Comparison of ENCODE assay signal across 17 cellular contexts in the genomic region with DNA sequence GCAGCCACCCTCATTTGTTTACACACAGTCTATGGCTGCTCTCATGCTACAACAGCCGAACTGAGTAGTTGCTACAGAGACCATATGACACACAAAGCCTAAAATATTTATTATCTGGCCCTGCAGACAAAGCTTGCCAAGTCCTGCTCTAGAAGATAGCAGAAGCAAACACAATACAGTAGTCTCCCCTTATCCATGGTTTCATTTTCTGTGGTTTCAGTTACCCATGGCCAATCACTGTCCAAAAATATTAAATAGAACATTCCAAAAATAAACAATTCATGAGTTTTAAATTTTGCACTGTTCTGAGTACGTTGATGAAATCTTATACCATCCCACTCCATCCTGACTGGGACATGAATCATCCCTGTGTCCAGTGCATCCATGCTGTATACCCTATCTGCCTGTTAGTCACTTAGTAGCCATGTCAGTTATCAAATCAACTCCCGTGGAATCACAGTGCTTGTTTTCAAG. TPM values are rescaled to one million over a fixed set of nuclear protein-coding genes. Genes with fewer than 3 reads are reported as not detected.
A peak's percentile ranks its signal among the peaks of the same experiment; 100 is the strongest.
DNase-seq lines count a peak whose midpoint lies in the region; ATAC-seq, FAIRE-seq and TF ChIP-seq lines count a peak whose summit lies in the region.
"Had no signal": no experiment of that assay in that cellular context is flagged by ENCODE, and none has a peak within 500 bp of the region (broad histone marks: within the 10 kb centered on the region; RNA-seq: fewer than 3 reads in every experiment).

No MANE protein-coding gene starts in this region.

- H3K27ac ChIP-seq in IMR-90 (ENCODE audit: insufficient read depth, low read length), result no peak overlapping the region
- H3K27ac ChIP-seq in K562 (ENCODE audit: extremely low read depth, low read depth, low read length), result no peak overlapping the region
- H3K27ac ChIP-seq in left ventricle myocardium inferior (replicated peaks), result peak overlapping the region; percentile 85

- no peak for TF ChIP-seq RAD21 in IMR-90 (IDR thresholded peaks at IDR 0.05; ENCODE audit: low read length)
- no peak for TF ChIP-seq RAD21 in K562 (CRISPR knock-in tag; conservative IDR thresholded peaks at IDR 0.05 in 1 of 2, IDR thresholded peaks at IDR 0.05 in 1 of 2)

- intact Hi-C loops in IMR-90 (cut with micrococcal nuclease), result no loop called here
- intact Hi-C loops in K562 (cut with micrococcal nuclease), result loop anchor here (5.0 kb wide), 1 partner anchor 119 kb away; no protein-coding TSS in a partner anchor
- intact Hi-C loops in left ventricle myocardium inferior (cut with micrococcal nuclease), result no loop called here

- TF ChIP-seq EP300 in K562 (IDR thresholded peaks at IDR 0.05; ENCODE audit: low read length), result peak; percentile 76

- peak; percentile 68 for FAIRE-seq in K562 (lab: Jason Lieb, UNC)
- FAIRE-seq: G401.6 had no signal

- no peaks in the 10 kb centered on the region for H3K27me3 Mint-ChIP-seq in stimulated activated naive CD8-positive, alpha-beta T cell treated with anti-CD3 and anti-CD28 coated beads, Interleukin-15, amount 100 ng/mL, for 72 hours
- peaks cover 1% of the 10 kb centered on the region for H3K27me3 Mint-ChIP-seq in activated CD4-positive, alpha-beta memory T cell treated with anti-CD3 and anti-CD28 coated beads, Interleukin-2, amount 10 ng/mL, durations not matched to agents 7 days and 5 days
- H3K27me3 Mint-ChIP-seq: progenitor cell of endocrine pancreas had no signal

- no peak for TF ChIP-seq POLR2A in IMR-90 (IDR thresholded peaks at IDR 0.05; ENCODE audit: low read depth, low read length)
- no peak for TF ChIP-seq POLR2A in K562 (conservative IDR thresholded peaks at IDR 0.05)

- TF ChIP-seq CTCF in IMR-90 (conservative IDR thresholded peaks at IDR 0.05; ENCODE audit: low read depth, low read length), result no peak
- TF ChIP-seq CTCF in K562 (IDR thresholded peaks at IDR 0.05 in 2 of 3, conservative IDR thresholded peaks at IDR 0.05 in 1 of 3; ENCODE audit: insufficient read depth in 2 of 3, low read depth in 1 of 3, low read length in 3 of 3), result no peak
- TF ChIP-seq CTCF in left ventricle myocardium inferior (IDR thresholded peaks at IDR 0.05; ENCODE audit: borderline replicate concordance), result no peak
- no peak for TF ChIP-seq CTCF in GM13976 (IDR thresholded peaks at IDR 0.05; ENCODE audit: borderline replicate concordance, control extremely low read depth, extremely low read depth, insufficient read depth, missing control alignments)

- H4K20me1 ChIP-seq in IMR-90 (ENCODE audit: insufficient read depth, low read length), result no peaks in the 10 kb centered on the region
- no peaks in the 10 kb centered on the region for H4K20me1 ChIP-seq in K562 (replicated peaks; ENCODE audit: control insufficient read depth, insufficient read depth, low read length)

- H2AFZ ChIP-seq in IMR-90 (replicated peaks; ENCODE audit: low read length, poor library complexity) (no peak overlapping the region), K562 (ENCODE audit: low read depth, low read length) (no peak overlapping the region)

- no peak overlapping the region for H4K5ac ChIP-seq in IMR-90 (ENCODE audit: low read depth, low read length)

- H3K9ac ChIP-seq in IMR-90 (ENCODE audit: low read depth, low read length) (no peak overlapping the region), K562 (ENCODE audit: insufficient read depth in 1 of 2, low read depth in 2 of 2, low read length in 2 of 2) (no peak overlapping the region)

- H3K4me3 Mint-ChIP-seq in stimulated activated naive CD8-positive, alpha-beta T cell treated with anti-CD3 and anti-CD28 coated beads, Interleukin-15, amount 100 ng/mL, for 72 hours, result no peak overlapping the region
- H3K4me3 Mint-ChIP-seq in activated CD4-positive, alpha-beta memory T cell treated with anti-CD3 and anti-CD28 coated beads, Interleukin-2, amount 10 ng/mL, durations not matched to agents 7 days and 5 days, result no peak overlapping the region
- H3K4me3 Mint-ChIP-seq: activated CD8-positive, alpha-beta memory T cell treated with anti-CD3 and anti-CD28 coated beads, Interleukin-2, amount 10 ng/mL, durations not matched to agents 7 days and 5 days; mesothelial cell of epicardium had no signal

- in situ Hi-C loops in IMR-90 (cut with MboI; ENCODE audit: low sequenced_read_pairs) (no loop called here), K562 (cut with MboI) (no loop called here), GM13976 (cut with MboI; ENCODE audit: low sequenced_read_pairs, unreplicated experiment) (no loop called here)

- H3K27ac Mint-ChIP-seq in stimulated activated naive CD8-positive, alpha-beta T cell treated with anti-CD3 and anti-CD28 coated beads, Interleukin-15, amount 100 ng/mL, for 72 hours, result no peak overlapping the region
- H3K27ac Mint-ChIP-seq in activated CD4-positive, alpha-beta memory T cell treated with anti-CD3 and anti-CD28 coated beads, Interleukin-2, amount 10 ng/mL, durations not matched to agents 7 days and 5 days, result no peak overlapping the region
- H3K27ac Mint-ChIP-seq: activated CD8-positive, alpha-beta memory T cell treated with anti-CD3 and anti-CD28 coated beads, Interleukin-2, amount 10 ng/mL, durations not matched to agents 7 days and 5 days; mesothelial cell of epicardium; progenitor cell of endocrine pancreas had no signal

- WGBS in IMR-90 (ENCODE audit: extremely low coverage in 2 of 2, insufficient read length in 1 of 2), 2 experiments, result 20% methylated on average over 1 of the region's 3 CpGs; no CpG with 5 or more reads in 1 of the 2 experiments
- WGBS in K562 (ENCODE audit: insufficient coverage, low coverage, missing lambda C conversion rate), result 0% methylated on average over 3 of the region's 3 CpGs

- H3K4me1 ChIP-seq in IMR-90 (ENCODE audit: control insufficient read depth, insufficient read depth, low read length), result no peaks in the 10 kb centered on the region
- H3K4me1 ChIP-seq in K562 (replicated peaks in 1 of 2; ENCODE audit: control insufficient read depth in 2 of 2, insufficient read depth in 2 of 2, low read length in 2 of 2), result peaks cover 0 to 6% of the 10 kb centered on the region in 2 experiments; a peak in 2 of 5 replicates
- H3K4me1 ChIP-seq in left ventricle myocardium inferior, result no peaks in the 10 kb centered on the region
- H3K4me1 ChIP-seq: BE2C had no signal

- BruUV-seq in IMR-90 (replicated peaks; lab: Mats Ljungman, UMichigan), result no TSS peak
- no TSS peak for BruUV-seq in K562 (replicated peaks; lab: Mats Ljungman, UMichigan)

- H3K9me1 ChIP-seq in IMR-90 (ENCODE audit: insufficient read depth, low read length) (no peaks in the 10 kb centered on the region), K562 (ENCODE audit: control insufficient read depth, insufficient read depth, low read length) (no peaks in the 10 kb centered on the region)

- H3K27me3 ChIP-seq in IMR-90 (ENCODE audit: control insufficient read depth, insufficient read depth, low read length) (no peaks in the 10 kb centered on the region), K562 (ENCODE audit: control insufficient read depth in 2 of 2, insufficient read depth in 2 of 2, low read length in 2 of 2) (no peaks in the 10 kb centered on the region), left ventricle myocardium inferior (ENCODE audit: low read depth) (no peaks in the 10 kb centered on the region)
- H3K27me3 ChIP-seq: BE2C had no signal

- H4K91ac ChIP-seq in IMR-90 (ENCODE audit: insufficient read depth, low read depth, low read length), result no peak overlapping the region

- DNase-seq in AG08396 (ENCODE audit: low spot score) (peak; percentile 45), IMR-90 (peak; percentile 84), K562 (ENCODE audit: extremely low read depth in 1 of 4, low spot score in 3 of 4) (peak in 2 of 4 experiments; percentile 18 to 54), left ventricle myocardium inferior (no peak), GM13976 (ENCODE audit: low spot score) (no peak)
- DNase-seq in stimulated activated naive CD8-positive, alpha-beta T cell treated with anti-CD3 and anti-CD28 coated beads, Interleukin-15, amount 100 ng/mL, for 72 hours, result no peak
- no peak for DNase-seq in activated CD4-positive, alpha-beta memory T cell treated with anti-CD3 and anti-CD28 coated beads, Interleukin-2, amount 10 ng/mL, durations not matched to agents 7 days and 5 days
- no peak for DNase-seq in activated CD8-positive, alpha-beta memory T cell treated with anti-CD3 and anti-CD28 coated beads, Interleukin-2, amount 50 U/mL, for 48 hours
- DNase-seq: activated CD8-positive, alpha-beta memory T cell treated with anti-CD3 and anti-CD28 coated beads, Interleukin-2, amount 10 ng/mL, durations not matched to agents 7 days and 5 days; BE2C; NCI-H2171 treated with DMSO at 0.1 percent for 48 hours; stimulated activated CD4-positive, alpha-beta T cell treated with anti-CD3 and anti-CD28 coated beads, Interleukin-4, amount 100 ng/mL, for 24 hours; stimulated activated naive CD8-positive, alpha-beta T cell treated with anti-CD3 and anti-CD28 coated beads, Interleukin-15, Interleukin-2, amounts not matched to agents 100 U/mL and 50 U/mL, for 24 hours; T-helper 9 cell had no signal

- H4K8ac ChIP-seq in IMR-90 (ENCODE audit: low read depth in 2 of 2, low read length in 2 of 2), result no peak overlapping the region; a peak in 1 of 4 replicates

- no peak overlapping the region for H2BK20ac ChIP-seq in IMR-90 (ENCODE audit: low read depth, low read length)

- dilution Hi-C loops in IMR-90 (cut with HindIII; ENCODE audit: low sequenced_read_pairs, unreplicated experiment), result no loop called here

- no peak overlapping the region for H2BK120ac ChIP-seq in IMR-90 (ENCODE audit: low read depth, low read length)

- H3K79me1 ChIP-seq in IMR-90 (ENCODE audit: low read depth in 1 of 2, low read length in 2 of 2), result no peaks in the 10 kb centered on the region

- H2AK5ac ChIP-seq in IMR-90 (ENCODE audit: low read depth, low read length), result no peak overlapping the region

- POLR2A ChIA-PET in IMR-90 (lab: Charles Lee; ENCODE audit: unreplicated experiment) (no interaction called here), K562 (lab: Yijun Ruan, JAX) (interaction anchor here (0.6 kb wide), 1 partner anchor 84 kb away, joined by 3 read pairs; no protein-coding TSS in a partner anchor)
- POLR2A ChIA-PET in activated CD4-positive, alpha-beta memory T cell treated with anti-CD3 and anti-CD28 coated beads, Interleukin-2, amount 10 ng/mL, durations not matched to agents 7 days and 5 days (lab: Charles Lee), result no interaction called here

- H3K4me2 ChIP-seq in IMR-90 (ENCODE audit: low read depth, low read length) (peak overlapping the region; percentile 36; the same call in 1 of the 2 replicates), K562 (ENCODE audit: insufficient read depth, low read length) (no peak overlapping the region; the same call in 1 of the 2 replicates)

- no peaks in the 10 kb centered on the region for H3K36me3 ChIP-seq in IMR-90 (ENCODE audit: control insufficient read depth, insufficient read depth, low read length)
- H3K36me3 ChIP-seq in K562 (ENCODE audit: control insufficient read depth, insufficient read depth, low read length), result no peaks in the 10 kb centered on the region
- H3K36me3 ChIP-seq in left ventricle myocardium inferior, result no peaks in the 10 kb centered on the region
- H3K36me3 ChIP-seq: BE2C had no signal

- H3K9me3 ChIP-seq in IMR-90 (ENCODE audit: control insufficient read depth, insufficient read depth, low read length) (no peaks in the 10 kb centered on the region), K562 (replicated peaks; ENCODE audit: control insufficient read depth, insufficient read depth, low read depth, low read length) (no peaks in the 10 kb centered on the region), left ventricle myocardium inferior (replicated peaks) (no peaks in the 10 kb centered on the region)
- H3K9me3 ChIP-seq: BE2C had no signal

- no peak overlapping the region for H3K4me3 ChIP-seq in IMR-90 (ENCODE audit: insufficient read depth, low read depth, low read length)
- no peak overlapping the region for H3K4me3 ChIP-seq in K562
- no peak overlapping the region for H3K4me3 ChIP-seq in left ventricle myocardium inferior

- H3K18ac ChIP-seq in IMR-90 (ENCODE audit: low read depth, low read length), result no peak overlapping the region

- H3K14ac ChIP-seq in IMR-90 (replicated peaks; ENCODE audit: low read depth, low read length), result no peak overlapping the region

- H3K23ac ChIP-seq in IMR-90 (ENCODE audit: low read depth, low read length), result no peak overlapping the region

- H3K56ac ChIP-seq in IMR-90 (ENCODE audit: extremely low read depth, insufficient read depth, low read length), result no peak overlapping the region

- ATAC-seq in IMR-90 (ENCODE audit: low read depth), result peak; percentile 99
- peak; percentile 78 for ATAC-seq in K562
- ATAC-seq in stimulated activated naive CD8-positive, alpha-beta T cell treated with anti-CD3 and anti-CD28 coated beads, Interleukin-15, amount 100 ng/mL, for 72 hours, result no peak
- ATAC-seq: activated CD8-positive, alpha-beta memory T cell treated with anti-CD3 and anti-CD28 coated beads, Interleukin-2, amount 10 ng/mL, durations not matched to agents 7 days and 5 days; stimulated activated naive CD8-positive, alpha-beta T cell treated with anti-CD3 and anti-CD28 coated beads, Interleukin-15, Interleukin-2, amounts not matched to agents 100 U/mL and 50 U/mL, for 24 hours had no signal

- no peaks in the 10 kb centered on the region for H3K79me2 ChIP-seq in K562 (ENCODE audit: control insufficient read depth, insufficient read depth, low read length)

- no peaks in the 10 kb centered on the region for H3K36me3 Mint-ChIP-seq in activated CD4-positive, alpha-beta memory T cell treated with anti-CD3 and anti-CD28 coated beads, Interleukin-2, amount 10 ng/mL, durations not matched to agents 7 days and 5 days (ENCODE audit: low read depth)
- H3K36me3 Mint-ChIP-seq: activated CD8-positive, alpha-beta memory T cell treated with anti-CD3 and anti-CD28 coated beads, Interleukin-2, amount 10 ng/mL, durations not matched to agents 7 days and 5 days; mesothelial cell of epicardium had no signal

- H3K4ac ChIP-seq in IMR-90 (ENCODE audit: low read depth, low read length), result no peak overlapping the region

- CTCF ChIA-PET in IMR-90 (lab: Yijun Ruan, JAX) (no interaction called here), K562 (lab: Yijun Ruan, JAX; ENCODE audit: low intra/inter-chr PET ratio) (no interaction called here)
- CTCF ChIA-PET in activated CD4-positive, alpha-beta memory T cell treated with anti-CD3 and anti-CD28 coated beads, Interleukin-2, amount 10 ng/mL, durations not matched to agents 7 days and 5 days (lab: Charles Lee), result no interaction called here

- H2BK5ac ChIP-seq in IMR-90 (ENCODE audit: low read depth, low read length, poor library complexity, severe bottlenecking), result peak overlapping the region; percentile 47

- H2AK9ac ChIP-seq in IMR-90 (replicated peaks; ENCODE audit: low read depth, low read length, poor library complexity), result no peak overlapping the region

- H3K4me1 Mint-ChIP-seq in stimulated activated naive CD8-positive, alpha-beta T cell treated with anti-CD3 and anti-CD28 coated beads, Interleukin-15, amount 100 ng/mL, for 72 hours, result no peaks in the 10 kb centered on the region
- H3K4me1 Mint-ChIP-seq in activated CD4-positive, alpha-beta memory T cell treated with anti-CD3 and anti-CD28 coated beads, Interleukin-2, amount 10 ng/mL, durations not matched to agents 7 days and 5 days, result no peaks in the 10 kb centered on the region
- H3K4me1 Mint-ChIP-seq: activated CD8-positive, alpha-beta memory T cell treated with anti-CD3 and anti-CD28 coated beads, Interleukin-2, amount 10 ng/mL, durations not matched to agents 7 days and 5 days; mesothelial cell of epicardium had no signal

- H3K9me3 Mint-ChIP-seq in stimulated activated naive CD8-positive, alpha-beta T cell treated with anti-CD3 and anti-CD28 coated beads, Interleukin-15, amount 100 ng/mL, for 72 hours, result no peaks in the 10 kb centered on the region
- no peaks in the 10 kb centered on the region for H3K9me3 Mint-ChIP-seq in activated CD4-positive, alpha-beta memory T cell treated with anti-CD3 and anti-CD28 coated beads, Interleukin-2, amount 10 ng/mL, durations not matched to agents 7 days and 5 days

- H2BK15ac ChIP-seq in IMR-90 (ENCODE audit: low read depth, low read length), result no peak overlapping the region

RNA-seq across cellular contexts. Expression of gene ZNF81, which starts 40.2 kb away (rescaled TPM):
- 4.5 and 5.6 TPM in 2 replicates for total RNA-seq in IMR-90 (2012; rRNA removed)
- polyA plus RNA-seq in IMR-90 (2012; rRNA removed), result 2.1 TPM in 2 replicates
- 0.58 and 2.9 TPM in 2 replicates for polyA plus RNA-seq in IMR-90 (2012; cell fraction: cytosol; rRNA removed)
- polyA plus RNA-seq in IMR-90 (2012; cell fraction: nucleus; rRNA removed; ENCODE audit: low replicate concordance), result 1.6 and 4.3 TPM in 2 replicates
- 5.5 and 11.4 TPM in 2 replicates for total RNA-seq in K562 (2011; cell fraction: chromatin; rRNA removed; ENCODE audit: low replicate concordance)
- 4.2 and 4.6 TPM in 2 replicates for total RNA-seq in K562 (2011; cell fraction: nucleolus; rRNA removed)
- total RNA-seq in K562 (2011; cell fraction: nucleoplasm; rRNA removed), result 7.3 and 9.2 TPM in 2 replicates
- total RNA-seq in K562 (2014; rRNA removed), result 3.3 and 3.5 TPM in 2 replicates
- total RNA-seq in K562 (2014; rRNA removed; fragmentation: Illumina TruSeq; extraction: Trizol), result 4.9 and 8.3 TPM in 2 replicates
- 4.6 and 4.9 TPM in 2 replicates for total RNA-seq in K562 (2015; rRNA removed; fragmentation: Illumina TruSeq; extraction: Trizol)
- total RNA-seq in K562 (2021), result 6.8 and 7.4 TPM in 2 replicates
- polyA plus RNA-seq in K562 (2011; rRNA removed), result 5.9 and 6.5 TPM in 2 replicates
- 4.1 and 5.3 TPM in 2 replicates for polyA plus RNA-seq in K562 (2011; cell fraction: cytosol; rRNA removed)
- 6.7 and 7.0 TPM in 2 replicates for polyA plus RNA-seq in K562 (2011; cell fraction: nucleus; rRNA removed)
- polyA plus RNA-seq in K562 (2012), result 3.6 and 5.5 TPM in 2 replicates
- polyA plus RNA-seq in K562 (2014; fragmentation: Illumina TruSeq; extraction: Trizol), result 2.9 and 3.8 TPM in 2 replicates
- 1 to 10 TPM; 9.1 to 9.6 TPM for polyA plus RNA-seq in K562 (2014; fragmentation: Nextera tagmentation; extraction: Ambion mirVana)
- 1.8 and 2.4 TPM in 2 replicates for polyA plus RNA-seq in K562 (2014; rRNA removed)
- polyA minus RNA-seq in K562 (2011; rRNA and poly(A)+ RNA removed), result 12.4 and 14.7 TPM in 2 replicates
- polyA minus RNA-seq in K562 (2011; cell fraction: cytosol; rRNA and poly(A)+ RNA removed), result 2.7 and 5.2 TPM in 2 replicates
- polyA minus RNA-seq in K562 (2011; cell fraction: nucleus; rRNA and poly(A)+ RNA removed), result 4.0 and 7.7 TPM in 2 replicates
- total RNA-seq in left ventricle myocardium inferior, result 5.8 TPM
- total RNA-seq in activated CD4-positive, alpha-beta memory T cell treated with anti-CD3 and anti-CD28 coated beads, Interleukin-2, amount 10 ng/mL, durations not matched to agents 7 days and 5 days, result 1 to 10 TPM; 6.4 to 8.0 TPM

Comparison
In these comparisons a context has a peak if more than half of its experiments do, and no peak if none do; other contexts are left out.
1. DNase-seq: peak in AG08396 (single experiment) and IMR-90 (single experiment); none in left ventricle myocardium inferior (single experiment), stimulated activated naive CD8-positive, alpha-beta T cell treated with anti-CD3 and anti-CD28 coated beads, Interleukin-15, amount 100 ng/mL, for 72 hours (0 of 2), activated CD4-positive, alpha-beta memory T cell treated with anti-CD3 and anti-CD28 coated beads, Interleukin-2, amount 10 ng/mL, durations not matched to agents 7 days and 5 days (single experiment), activated CD8-positive, alpha-beta memory T cell treated with anti-CD3 and anti-CD28 coated beads, Interleukin-2, amount 50 U/mL, for 48 hours (single experiment) and GM13976 (single experiment).